Comparison of ENCODE assay signal across 1 cellular context in the genomic region with DNA sequence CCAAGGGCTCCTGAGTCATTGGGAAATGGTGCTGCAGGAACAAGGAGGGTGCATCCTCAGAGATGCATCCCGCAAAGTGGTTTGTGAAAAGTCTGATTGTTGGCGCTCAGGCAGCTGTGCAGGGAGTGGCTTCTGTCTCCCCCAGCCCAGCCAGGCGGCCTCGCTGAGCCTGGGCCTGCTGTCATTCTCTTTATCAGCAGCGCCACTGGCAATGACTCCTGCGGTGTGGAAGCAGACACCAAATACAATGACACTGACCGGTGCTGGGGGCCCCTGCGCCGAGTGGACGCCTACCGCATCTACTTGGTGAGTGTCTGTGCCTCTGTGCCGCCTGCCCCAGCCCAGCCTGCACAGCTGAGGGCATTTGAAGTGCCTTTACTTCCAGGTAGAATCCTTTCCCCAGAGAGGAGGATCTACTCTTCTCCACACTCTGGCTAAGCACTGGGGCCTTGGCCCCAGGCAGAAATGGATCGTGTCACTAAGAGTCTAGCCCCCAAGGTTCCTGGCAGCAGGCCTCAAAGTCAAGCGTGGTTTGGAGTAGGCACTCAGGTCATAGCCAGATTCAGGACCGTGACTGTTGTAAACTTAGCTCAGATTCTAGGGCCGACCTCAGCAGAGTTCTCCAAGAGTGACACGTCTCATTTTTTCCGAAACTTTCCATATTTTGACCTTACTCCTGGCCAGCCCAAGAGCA.
TF ChIP-seq lines count a peak whose summit lies in the region.

No MANE protein-coding gene starts in this region.

TF ChIP-seq in K562, 482 proteins besides CTCF, POLR2A, EP300 and RAD21:
- TF ChIP-seq CBFA2T3 (IDR thresholded peaks at IDR 0.05): no peak
- TF ChIP-seq, protein P1, sequence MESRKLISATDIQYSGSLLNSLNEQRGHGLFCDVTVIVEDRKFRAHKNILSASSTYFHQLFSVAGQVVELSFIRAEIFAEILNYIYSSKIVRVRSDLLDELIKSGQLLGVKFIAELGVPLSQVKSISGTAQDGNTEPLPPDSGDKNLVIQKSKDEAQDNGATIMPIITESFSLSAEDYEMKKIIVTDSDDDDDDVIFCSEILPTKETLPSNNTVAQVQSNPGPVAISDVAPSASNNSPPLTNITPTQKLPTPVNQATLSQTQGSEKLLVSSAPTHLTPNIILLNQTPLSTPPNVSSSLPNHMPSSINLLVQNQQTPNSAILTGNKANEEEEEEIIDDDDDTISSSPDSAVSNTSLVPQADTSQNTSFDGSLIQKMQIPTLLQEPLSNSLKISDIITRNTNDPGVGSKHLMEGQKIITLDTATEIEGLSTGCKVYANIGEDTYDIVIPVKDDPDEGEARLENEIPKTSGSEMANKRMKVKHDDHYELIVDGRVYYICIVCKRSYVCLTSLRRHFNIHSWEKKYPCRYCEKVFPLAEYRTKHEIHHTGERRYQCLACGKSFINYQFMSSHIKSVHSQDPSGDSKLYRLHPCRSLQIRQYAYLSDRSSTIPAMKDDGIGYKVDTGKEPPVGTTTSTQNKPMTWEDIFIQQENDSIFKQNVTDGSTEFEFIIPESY (CRISPR knock-in tag; IDR thresholded peaks at IDR 0.05): peak; percentile 64; the same call in 1 of the 2 replicates
